ENCODE assay signal across 17 cellular contexts in genomic region chr13:32255744-32256120, GRCh38. TPM values are rescaled to one million over a fixed set of nuclear protein-coding genes. Genes with fewer than 3 reads are reported as not detected.
A peak's percentile ranks its signal among the peaks of the same experiment; 100 is the strongest.
DNase-seq lines count a peak whose midpoint lies in the region; ATAC-seq and TF ChIP-seq lines count a peak whose summit lies in the region.
"Had no signal": no experiment of that assay in that cellular context is flagged by ENCODE, and none has a peak within 500 bp of the region (broad histone marks: within the 10 kb centered on the region; RNA-seq: fewer than 3 reads in every experiment).

No MANE protein-coding gene starts in this region.

- no peaks in the 10 kb centered on the region for H3K9me3 Mint-ChIP-seq in stimulated activated naive B cell treated with anti-CD40 and anti-IgM and Interleukin-4, amounts not matched to agents 10 μg/mL and 1 μg/mL and 100 μg/mL, for 72 hours
- H3K9me3 Mint-ChIP-seq: IgD-negative memory B cell had no signal

- no peak overlapping the region for H3K27ac Mint-ChIP-seq in stimulated activated naive B cell treated with anti-CD40 and anti-IgM and Interleukin-4, amounts not matched to agents 10 μg/mL and 1 μg/mL and 100 μg/mL, for 72 hours
- H3K27ac Mint-ChIP-seq: activated CD8-positive, alpha-beta memory T cell treated with anti-CD3 and anti-CD28 coated beads, Interleukin-2, amount 10 ng/mL, durations not matched to agents 7 days and 5 days; IgD-negative memory B cell had no signal

- H3K27me3 Mint-ChIP-seq in stimulated activated naive B cell treated with anti-CD40 and anti-IgM and Interleukin-4, amounts not matched to agents 10 μg/mL and 1 μg/mL and 100 μg/mL, for 72 hours: no peaks in the 10 kb centered on the region

- no peak for ATAC-seq in GM19023 (IDR thresholded peaks at IDR 0.05; ENCODE audit: unreplicated experiment)
- no peak for ATAC-seq in stimulated activated naive B cell treated with anti-CD40 and anti-IgM and Interleukin-4, amounts not matched to agents 10 μg/mL and 1 μg/mL and 100 μg/mL, for 72 hours (replicated peaks)
- no peak for ATAC-seq in GM18907 (IDR thresholded peaks at IDR 0.05; ENCODE audit: unreplicated experiment)
- ATAC-seq: activated CD8-positive, alpha-beta memory T cell treated with anti-CD3 and anti-CD28 coated beads, Interleukin-2, amount 10 ng/mL, durations not matched to agents 7 days and 5 days had no signal

- H3K27ac ChIP-seq in HEK293 (ENCODE audit: extremely low read depth, low read depth, low read length): no peak overlapping the region
- H3K27ac ChIP-seq in SJCRH30: no peak overlapping the region
- H3K27ac ChIP-seq in hepatocyte: peak overlapping the region; percentile 29
- H3K27ac ChIP-seq in skeletal muscle tissue (ENCODE audit: low read depth, low read length): peak overlapping the region; percentile 68

- H3K4me3 ChIP-seq in HEK293 (ENCODE audit: low read depth, low read length) (no peak overlapping the region), SJCRH30 (no peak overlapping the region), hepatocyte (no peak overlapping the region), skeletal muscle tissue (ENCODE audit: low read length in 3 of 3) (no peak overlapping the region)

- H3K4me1 ChIP-seq in HEK293 (ENCODE audit: control insufficient read depth, insufficient read depth, low read length) (no peaks in the 10 kb centered on the region), SJCRH30 (peaks cover 11% of the 10 kb centered on the region), hepatocyte (ENCODE audit: insufficient read depth) (peaks cover 14% of the 10 kb centered on the region), skeletal muscle tissue (ENCODE audit: control insufficient read depth in 3 of 3, insufficient read depth in 3 of 3, low read length in 3 of 3) (peaks cover 1 to 12% (median 11%) of the 10 kb centered on the region in 3 donors)

- no peaks in the 10 kb centered on the region for H3K27me3 ChIP-seq in SJCRH30
- H3K27me3 ChIP-seq in hepatocyte: no peaks in the 10 kb centered on the region
- H3K27me3 ChIP-seq in skeletal muscle tissue (ENCODE audit: control insufficient read depth in 3 of 3, insufficient read depth in 3 of 3, low read length in 3 of 3): no peaks in the 10 kb centered on the region

- H3K36me3 ChIP-seq in HEK293 (ENCODE audit: control insufficient read depth in 2 of 2, insufficient read depth in 1 of 2, low read length in 2 of 2) (no peaks in the 10 kb centered on the region), SJCRH30 (no peaks in the 10 kb centered on the region), hepatocyte (replicated peaks; ENCODE audit: insufficient read depth, low read depth) (no peaks in the 10 kb centered on the region), skeletal muscle tissue (ENCODE audit: control insufficient read depth in 3 of 3, insufficient read depth in 3 of 3, low read length in 3 of 3) (peaks cover under 1 to 8% (median 2%) of the 10 kb centered on the region in 3 donors)

- H3K9me2 ChIP-seq in hepatocyte (replicated peaks; ENCODE audit: insufficient read depth): no peaks in the 10 kb centered on the region

- no peaks in the 10 kb centered on the region for H3K79me2 ChIP-seq in hepatocyte

- no peak overlapping the region for H3K4me3 Mint-ChIP-seq in stimulated activated naive B cell treated with anti-CD40 and anti-IgM and Interleukin-4, amounts not matched to agents 10 μg/mL and 1 μg/mL and 100 μg/mL, for 72 hours
- H3K4me3 Mint-ChIP-seq: activated CD8-positive, alpha-beta memory T cell treated with anti-CD3 and anti-CD28 coated beads, Interleukin-2, amount 10 ng/mL, durations not matched to agents 7 days and 5 days; IgD-negative memory B cell had no signal

- H4K20me1 ChIP-seq in hepatocyte (ENCODE audit: insufficient read depth, poor library complexity, severe bottlenecking): no peaks in the 10 kb centered on the region

- no peaks in the 10 kb centered on the region for H3K36me3 Mint-ChIP-seq in stimulated activated naive B cell treated with anti-CD40 and anti-IgM and Interleukin-4, amounts not matched to agents 10 μg/mL and 1 μg/mL and 100 μg/mL, for 72 hours
- H3K36me3 Mint-ChIP-seq: activated CD8-positive, alpha-beta memory T cell treated with anti-CD3 and anti-CD28 coated beads, Interleukin-2, amount 10 ng/mL, durations not matched to agents 7 days and 5 days; IgD-negative memory B cell had no signal

- TF ChIP-seq CTCF in HEK293 (tag by site-specific recombination; IDR thresholded peaks at IDR 0.05) (no peak), hepatocyte (IDR thresholded peaks at IDR 0.05; ENCODE audit: poor library complexity) (no peak)

- H2AFZ ChIP-seq in hepatocyte: no peak overlapping the region

- CTCF ChIA-PET in HEK293 (lab: Yijun Ruan, JAX): interaction anchor here (1.0 to 2.7 kb wide), 3 partner anchors 10 to 346 kb away, joined by 3 to 22 read pairs (median 5); no protein-coding TSS in a partner anchor

- H3K9me3 ChIP-seq in HEK293 (ENCODE audit: control insufficient read depth, insufficient read depth, low read depth, low read length): no peaks in the 10 kb centered on the region
- no peaks in the 10 kb centered on the region for H3K9me3 ChIP-seq in SJCRH30 (replicated peaks)
- no peaks in the 10 kb centered on the region for H3K9me3 ChIP-seq in hepatocyte (ENCODE audit: low read depth)
- H3K9me3 ChIP-seq in skeletal muscle tissue (ENCODE audit: control insufficient read depth in 3 of 3, low read length in 3 of 3): no peaks in the 10 kb centered on the region

- DNase-seq in SJCRH30: peak; percentile 12 to 62
- peak; percentile 26 for DNase-seq in hepatocyte (ENCODE audit: low spot score)
- no peak for DNase-seq in NCI-H82 (lab: John Stamatoyannopoulos, UW)
- DNase-seq in stimulated activated naive B cell treated with anti-CD40 and anti-IgM and Interleukin-4, amounts not matched to agents 10 μg/mL and 1 μg/mL and 100 μg/mL, for 72 hours: no peak
- DNase-seq: activated CD8-positive, alpha-beta memory T cell treated with anti-CD3 and anti-CD28 coated beads, Interleukin-2, amount 10 ng/mL, durations not matched to agents 7 days and 5 days; activated naive CD4-positive, alpha-beta T cell treated with anti-CD3 and anti-CD28 coated beads, Interleukin-2, amount 50 U/mL, for 16 hours; central memory CD4-positive, alpha-beta T cell; NCI-H1694; NK-92 treated with Interleukin-12 subunit alpha and Interleukin-12 subunit beta, amount 100 ng/mL, for 24 hours; stimulated activated CD8-positive, alpha-beta memory T cell treated with anti-CD3 and anti-CD28 coated beads, Interleukin-4, amount 100 ng/mL, for 48 hours had no signal

- POLR2A ChIA-PET in HEK293 (lab: Yijun Ruan, JAX): interaction anchor here (0.9 kb wide), 1 partner anchor 60 kb away, joined by 3 read pairs; the partner anchor contains the start of genes BRCA2 and ZAR1L

- H3K4me1 Mint-ChIP-seq in stimulated activated naive B cell treated with anti-CD40 and anti-IgM and Interleukin-4, amounts not matched to agents 10 μg/mL and 1 μg/mL and 100 μg/mL, for 72 hours: no peaks in the 10 kb centered on the region
- H3K4me1 Mint-ChIP-seq: activated CD8-positive, alpha-beta memory T cell treated with anti-CD3 and anti-CD28 coated beads, Interleukin-2, amount 10 ng/mL, durations not matched to agents 7 days and 5 days; IgD-negative memory B cell had no signal

- WGBS in hepatocyte (ENCODE audit: low lambda C conversion rate, missing lambda C conversion rate): 64% methylated on average over 6 of the region's 6 CpGs

- H3K9ac ChIP-seq in skeletal muscle tissue (ENCODE audit: low read depth in 1 of 3, low read length in 3 of 3): no peak overlapping the region

- peak overlapping the region; percentile 33 for H3K4me2 ChIP-seq in hepatocyte

TF ChIP-seq in HEK293, 187 proteins besides CTCF, POLR2A, EP300 and RAD21:
- no peak for TF ChIP-seq ZNF146 (tag by site-specific recombination; IDR thresholded peaks at IDR 0.05)
- TF ChIP-seq SCRT2 (tag by site-specific recombination; IDR thresholded peaks at IDR 0.05): 0 out of 2 replicates have a peak, but pooled peaks have one; percentile 10
- TF ChIP-seq ZBTB21 (tag by site-specific recombination; IDR thresholded peaks at IDR 0.05): no peak

RNA-seq across cellular contexts. Expression of gene ZAR1L, which starts 59.4 kb away (rescaled TPM):
- 0.18 TPM in 1 of 2 replicates, not detected in the other for total RNA-seq in SJCRH30 (2014; rRNA removed; shearing (Covaris generic))
- total RNA-seq in hepatocyte (not detected in 2 replicates), skeletal muscle tissue (not detected)
- polyA plus RNA-seq in hepatocyte: not detected in 2 replicates
- total RNA-seq: activated CD8-positive, alpha-beta memory T cell treated with anti-CD3 and anti-CD28 coated beads, Interleukin-2, amount 10 ng/mL, durations not matched to agents 7 days and 5 days; mononuclear cell had no signal
- polyA plus RNA-seq: esophagus, IgD-negative memory B cell had no signal

RNA-seq across cellular contexts. Expression of gene BRCA2, which starts 59.6 kb away (rescaled TPM):
- 19.5 and 22.9 TPM in 2 replicates for total RNA-seq in SJCRH30 (2014; rRNA removed; shearing (Covaris generic))
- 2.4 and 2.8 TPM in 2 replicates for total RNA-seq in hepatocyte
- polyA plus RNA-seq in hepatocyte: 1.4 and 2.9 TPM in 2 replicates
- 2.6 TPM for total RNA-seq in skeletal muscle tissue

Comparison
In these comparisons a context has a peak if more than half of its experiments do, and no peak if none do; other contexts are left out.
1. H3K27ac ChIP-seq: peak in hepatocyte (single experiment) and skeletal muscle tissue (single experiment); none in HEK293 (single experiment) and SJCRH30 (single experiment).
2. DNase-seq: peak in SJCRH30 (2 of 2) and hepatocyte (single experiment); none in NCI-H82 (single experiment) and stimulated activated naive B cell treated with anti-CD40 and anti-IgM and Interleukin-4, amounts not matched to agents 10 μg/mL and 1 μg/mL and 100 μg/mL, for 72 hours (single experiment).